15 cellular contexts compared by ENCODE assay signal in genomic region chr12:118840399-118840798, GRCh38.
DNase-seq lines count a peak whose midpoint lies in the region; ATAC-seq, FAIRE-seq and TF ChIP-seq lines count a peak whose summit lies in the region.
"Had no signal": no experiment of that assay in that cellular context is flagged by ENCODE, and none has a peak within 500 bp of the region (broad histone marks: within the 10 kb centered on the region; RNA-seq: fewer than 3 reads in every experiment).

No MANE protein-coding gene starts in this region.

- H3K27me3 ChIP-seq in H7 (ENCODE audit: control insufficient read depth, insufficient read depth, low read length) (no peaks in the 10 kb centered on the region; the same call in 1 of the 2 replicates), HepG2 (ENCODE audit: control insufficient read depth in 1 of 2, insufficient read depth in 2 of 2, low read length in 2 of 2) (no peaks in the 10 kb centered on the region; a peak in 1 of 5 replicates)
- H3K27me3 ChIP-seq: thyroid gland had no signal

- intact Hi-C loops in HepG2 (cut with micrococcal nuclease; ENCODE audit: unreplicated experiment) = loop anchor here (2.0 kb wide), 1 partner anchor 126 kb away; no protein-coding TSS in a partner anchor

- peak; percentile 80 for ATAC-seq in HepG2
- ATAC-seq in HG03571 (IDR thresholded peaks at IDR 0.05; ENCODE audit: unreplicated experiment) = no peak
- no peak for ATAC-seq in GM18505 (IDR thresholded peaks at IDR 0.05; ENCODE audit: unreplicated experiment)
- ATAC-seq: left lung had no signal

- TF ChIP-seq POLR2A in HepG2 (IDR thresholded peaks at IDR 0.05; ENCODE audit: insufficient read depth in 1 of 2, low read depth in 2 of 2, low read length in 2 of 2) (no peak), GM18505 (IDR thresholded peaks at IDR 0.05; ENCODE audit: borderline replicate concordance, extremely low read depth, insufficient read depth, insufficient read length) (no peak)

- H3K4me1 ChIP-seq in HepG2 (ENCODE audit: insufficient read depth, low read length) = no peaks in the 10 kb centered on the region
- H3K4me1 ChIP-seq: left lung, thyroid gland had no signal

- no peaks in the 10 kb centered on the region for H3K36me3 ChIP-seq in H7 (replicated peaks; ENCODE audit: control insufficient read depth, insufficient read depth, low read length)
- H3K36me3 ChIP-seq in HepG2 (replicated peaks in 1 of 2; ENCODE audit: control insufficient read depth in 1 of 2, insufficient read depth in 2 of 2, low read length in 2 of 2) = no peaks in the 10 kb centered on the region
- H3K36me3 ChIP-seq: left lung, thyroid gland had no signal

- peak; percentile 59 for TF ChIP-seq CTCF in HepG2 (CRISPR knock-in tag; IDR thresholded peaks at IDR 0.05)

- peak; percentile 31; the same call in 1 of the 2 replicates for TF ChIP-seq RAD21 in HepG2 (CRISPR knock-in tag; IDR thresholded peaks at IDR 0.05)

- no peaks in the 10 kb centered on the region for H3K9me3 ChIP-seq in HepG2 (ENCODE audit: low read length)
- H3K9me3 ChIP-seq: left lung, thyroid gland had no signal

- POLR2A ChIA-PET in HepG2 (lab: Yijun Ruan, JAX) = no interaction called here

- H4K20me1 ChIP-seq in HepG2 (ENCODE audit: insufficient read depth, low read length) = no peaks in the 10 kb centered on the region

- TF ChIP-seq EP300 in HepG2 (IDR thresholded peaks at IDR 0.05; ENCODE audit: low read depth in 2 of 2, low read length in 2 of 2) (no peak), HepG2 (CRISPR knock-in tag; IDR thresholded peaks at IDR 0.05; ENCODE audit: borderline replicate concordance) (no peak)

- in situ Hi-C loops in HepG2 (cut with HindIII; ENCODE audit: extremely low pct_ligation_motif_present, low pct_unique_long_range_greater_than_20kb) = no loop called here

- H3K4me3 ChIP-seq in H7 (ENCODE audit: insufficient read depth, low read depth, low read length) (no peak overlapping the region), HepG2 (replicated peaks in 1 of 3; ENCODE audit: insufficient read depth in 1 of 3, low read depth in 2 of 3, low read length in 3 of 3) (no peak overlapping the region)
- H3K4me3 ChIP-seq: left lung, smooth muscle cell, thyroid gland had no signal

- no peaks in the 10 kb centered on the region for H3K79me2 ChIP-seq in HepG2 (ENCODE audit: insufficient read depth, low read length)

- peak; percentile 25 for DNase-seq in DMS 273 (lab: John Stamatoyannopoulos, UW; ENCODE audit: unreplicated experiment)
- no peak for DNase-seq in DMS 273 treated with DMSO at 0.1 percent for 48 hours (lab: John Stamatoyannopoulos, UW)
- DNase-seq in H7 = peak; percentile 65
- DNase-seq in OCI-M1 (lab: John Stamatoyannopoulos, UW) = peak; percentile 3
- peak; percentile 29 for DNase-seq in HepG2 (ENCODE audit: low spot score)
- DNase-seq in activated CD4-positive, alpha-beta T cell treated with anti-CD3 and anti-CD28 coated beads, Interleukin-2, amount 50 U/mL, for 4 hours = no peak
- DNase-seq: DMS79 treated with DMSO at 0.1 percent for 48 hours; effector memory CD4-positive, alpha-beta T cell; left lung; NCI-H1436; SIG-M5; thyroid gland had no signal

- no peak overlapping the region for H2AFZ ChIP-seq in HepG2 (ENCODE audit: low read length)

- peak; percentile 78 for FAIRE-seq in HepG2 (lab: Jason Lieb, UNC)

- no peak overlapping the region for H3K9ac ChIP-seq in HepG2 (ENCODE audit: insufficient read depth, low read depth, low read length)

- BruUV-seq in HepG2 (replicated peaks; lab: Mats Ljungman, UMichigan) = no TSS peak

- CTCF ChIA-PET in HepG2 (lab: Yijun Ruan, JAX; ENCODE audit: low intra/inter-chr PET ratio, low total read pairs) = interaction anchor here (1.2 to 1.4 kb wide), 3 partner anchors 126 to 435 kb away, joined by 4 to 6 read pairs (median 6); no protein-coding TSS in a partner anchor

- no peak overlapping the region for H3K27ac ChIP-seq in HepG2 (ENCODE audit: extremely low read length, insufficient read depth, low read length)
- H3K27ac ChIP-seq: left lung, thyroid gland had no signal

- H3K4me2 ChIP-seq in HepG2 (ENCODE audit: low read depth, low read length) = no peak overlapping the region
- H3K4me2 ChIP-seq: smooth muscle cell had no signal

TF ChIP-seq in HepG2, 621 proteins besides CTCF, POLR2A, EP300 and RAD21:
- TF ChIP-seq ATM (IDR thresholded peaks at IDR 0.05; ENCODE audit: borderline replicate concordance) (no peak), STAG1 (CRISPR knock-in tag; IDR thresholded peaks at IDR 0.05) (peak; percentile 74), ARID5B (CRISPR knock-in tag; IDR thresholded peaks at IDR 0.05) (no peak), ZFP82 (CRISPR knock-in tag; IDR thresholded peaks at IDR 0.05; ENCODE audit: borderline replicate concordance) (no peak), FOXA1 (IDR thresholded peaks at IDR 0.05) (no peak), FOXA1 (CRISPR knock-in tag; IDR thresholded peaks at IDR 0.05) (peak; percentile 57; the same call in 1 of the 2 replicates), DPF2 (CRISPR knock-in tag; IDR thresholded peaks at IDR 0.05; ENCODE audit: borderline replicate concordance, low read depth) (no peak), SOX5 (CRISPR knock-in tag; IDR thresholded peaks at IDR 0.05; ENCODE audit: borderline replicate concordance) (no peak), ZNF20 (CRISPR knock-in tag; IDR thresholded peaks at IDR 0.05) (no peak), ZBTB4 (CRISPR knock-in tag; IDR thresholded peaks at IDR 0.05; ENCODE audit: borderline replicate concordance) (no peak), SMC3 (IDR thresholded peaks at IDR 0.05; ENCODE audit: low read length) (peak; percentile 25; the same call in 1 of the 2 replicates), HNRNPUL1 (IDR thresholded peaks at IDR 0.05; ENCODE audit: low read depth, low read length) (no peak), FOXC1 (CRISPR knock-in tag; IDR thresholded peaks at IDR 0.05; ENCODE audit: borderline replicate concordance) (no peak)

Comparison
In these comparisons a context has a peak if more than half of its experiments do, and no peak if none do; other contexts are left out.
1. DNase-seq: peak in DMS 273 (single experiment), H7 (single experiment), OCI-M1 (single experiment) and HepG2 (single experiment); none in DMS 273 treated with DMSO at 0.1 percent for 48 hours (single experiment) and activated CD4-positive, alpha-beta T cell treated with anti-CD3 and anti-CD28 coated beads, Interleukin-2, amount 50 U/mL, for 4 hours (0 of 2).